9 cellular contexts compared by ENCODE assay signal in genomic region chr2:127701651-127702394, GRCh38. TPM values are rescaled to one million over a fixed set of nuclear protein-coding genes. Genes with fewer than 3 reads are reported as not detected.
A peak's percentile ranks its signal among the peaks of the same experiment; 100 is the strongest.
DNase-seq lines count a peak whose midpoint lies in the region; ATAC-seq and TF ChIP-seq lines count a peak whose summit lies in the region.
"Had no signal": no experiment of that assay in that cellular context is flagged by ENCODE, and none has a peak within 500 bp of the region (broad histone marks: within the 10 kb centered on the region; RNA-seq: fewer than 3 reads in every experiment).

No MANE protein-coding gene starts in this region.

- peak; percentile 32 for ATAC-seq in HG03378 (IDR thresholded peaks at IDR 0.05; ENCODE audit: unreplicated experiment)
- peak; percentile 72 to 87 for ATAC-seq in lower lobe of right lung

- DNase-seq in NCI-H526 (lab: John Stamatoyannopoulos, UW) (peak; percentile 52 to 90), dorsolateral prefrontal cortex (peak; percentile 41 to 76 (median 55)), lower lobe of right lung (peak; percentile 92)
- peak; percentile 72 to 77 for DNase-seq in activated CD4-positive, alpha-beta T cell treated with anti-CD3 and anti-CD28 coated beads, Interleukin-2, amount 50 U/mL, for 4 hours
- peak; percentile 53 to 71 (median 57) for DNase-seq in stimulated activated CD4-positive, alpha-beta T cell treated with anti-CD3 and anti-CD28 coated beads, TNF-alpha, amount 100 ng/mL, for 24 hours (ENCODE audit: low read depth in 3 of 3)

- peaks cover 36% of the 10 kb centered on the region for H3K4me1 ChIP-seq in BLaER1
- peaks cover 52% of the 10 kb centered on the region for H3K4me1 ChIP-seq in lower lobe of right lung

- intact Hi-C loops in dorsolateral prefrontal cortex (cut with DNase I): loop anchor here (5.0 to 10.0 kb wide), 5 partner anchors 50 to 325 kb away; partner anchors contain the start of genes SAP130 (in 2 of the 2), GPR17 (in 1 of the 2) and IWS1 (in 1 of the 2)
- intact Hi-C loops in lower lobe of right lung (cut with DNase I): no loop called here

- H3K9ac ChIP-seq in BLaER1: peak overlapping the region; percentile 98

- no peaks in the 10 kb centered on the region for H3K27me3 ChIP-seq in BLaER1
- H3K27me3 ChIP-seq in dorsolateral prefrontal cortex: no peaks in the 10 kb centered on the region
- H3K27me3 ChIP-seq in lower lobe of right lung (ENCODE audit: low read depth): no peaks in the 10 kb centered on the region

- H3K4me2 ChIP-seq in BLaER1: peak overlapping the region; percentile 89

- TF ChIP-seq POLR2A in GM19193 (IDR thresholded peaks at IDR 0.05; ENCODE audit: extremely low read depth, insufficient read depth, insufficient read length): peak; percentile 7

- H4K20me1 ChIP-seq in BLaER1: peaks cover 41% of the 10 kb centered on the region

- H3K36me3 ChIP-seq in BLaER1 (peaks cover 27% of the 10 kb centered on the region), lower lobe of right lung (peaks cover 17% of the 10 kb centered on the region)

- H3K4me3 ChIP-seq in BLaER1 (peak overlapping the region; percentile 84), dorsolateral prefrontal cortex (peak overlapping the region; percentile 55 to 96 (median 74)), lower lobe of right lung (peak overlapping the region; percentile 70)

- H3K27ac ChIP-seq in BLaER1 (peak overlapping the region; percentile 99), dorsolateral prefrontal cortex (peak overlapping the region; percentile 78 to 99 (median 94)), lower lobe of right lung (peak overlapping the region; percentile 98)

- H3K9me3 ChIP-seq in BLaER1: no peaks in the 10 kb centered on the region
- H3K9me3 ChIP-seq in lower lobe of right lung: no peaks in the 10 kb centered on the region

- TF ChIP-seq CTCF in dorsolateral prefrontal cortex (IDR thresholded peaks at IDR 0.05 in 54 of 56, conservative IDR thresholded peaks at IDR 0.05 in 2 of 56; ENCODE audit: low read depth in 1 of 56, partially characterized antibody in 56 of 56): peak in 11 of 56 donors; percentile 5 to 22 (median 13)
- peak; percentile 47 for TF ChIP-seq CTCF in lower lobe of right lung (IDR thresholded peaks at IDR 0.05)

RNA-seq across cellular contexts. Expression of gene SFT2D3, which starts 0.5 kb away (rescaled TPM):
- total RNA-seq in dorsolateral prefrontal cortex (1 to 10 TPM; 1.3 to 5.3 (median 3.1) TPM), lower lobe of right lung (7.4 TPM)

RNA-seq across cellular contexts. Expression of gene LIMS2, which starts 26.5 kb away (rescaled TPM):
- total RNA-seq in dorsolateral prefrontal cortex (10 to 100 TPM in 109 of 120 experiments, 1 to 10 TPM in 11; 5.8 to 55.7 (median 18.4) TPM), lower lobe of right lung (148 TPM)

RNA-seq across cellular contexts. Expression of gene GPR17, which starts 55.9 kb away (rescaled TPM):
- total RNA-seq in dorsolateral prefrontal cortex: 10 to 100 TPM in 78 of 120 experiments, 1 to 10 TPM in 41, under 1 TPM in 1; 0.72 to 27.7 (median 11.7) TPM
- total RNA-seq in lower lobe of right lung: 0.18 TPM
- total RNA-seq: glomerular endothelial cell had no signal

Comparison
In these comparisons a context has a peak if more than half of its experiments do, and no peak if none do; other contexts are left out.
1. Peak in every context shown above with its lines: DNase-seq, ATAC-seq, H3K4me3 ChIP-seq and H3K27ac ChIP-seq.